ENCODE assay signal across 11 cellular contexts in the genomic region with DNA sequence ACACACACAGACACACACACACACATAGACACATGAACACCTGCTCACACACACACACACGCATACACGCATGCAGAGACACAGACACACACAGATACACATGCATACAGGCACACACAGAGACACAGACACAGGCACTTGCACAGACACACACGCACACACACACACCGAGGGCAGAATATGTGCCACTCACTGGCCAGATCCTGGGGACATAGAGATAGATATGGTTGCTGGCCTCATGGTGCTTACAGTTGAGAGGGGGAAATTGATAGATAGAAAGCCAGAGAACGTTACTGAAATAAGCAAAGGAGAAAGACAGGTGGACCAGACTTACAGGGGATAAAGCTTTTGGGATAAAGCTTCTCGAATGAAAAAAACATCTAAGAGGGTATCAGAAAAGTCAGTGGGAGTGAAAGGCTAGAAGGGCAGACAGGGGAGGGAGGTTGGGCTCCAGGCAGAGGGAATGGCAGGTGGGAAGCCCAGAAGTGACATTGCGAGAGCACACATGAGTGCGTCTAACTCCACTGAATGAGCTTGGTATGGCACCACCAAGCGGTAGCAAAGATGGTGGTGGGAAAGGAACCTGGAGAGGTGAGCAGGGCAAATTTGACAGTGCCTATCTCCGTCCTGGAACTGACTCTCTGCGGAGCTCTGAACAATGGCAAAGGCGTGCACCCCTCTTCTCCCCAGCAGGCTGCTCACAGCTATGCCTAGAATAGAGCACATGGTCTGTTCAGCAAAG.
DNase-seq lines count a peak whose midpoint lies in the region; ATAC-seq and TF ChIP-seq lines count a peak whose summit lies in the region.
"Had no signal": no experiment of that assay in that cellular context is flagged by ENCODE, and none has a peak within 500 bp of the region (broad histone marks: within the 10 kb centered on the region; RNA-seq: fewer than 3 reads in every experiment).

No MANE protein-coding gene starts in this region.

- POLR2A ChIA-PET in activated CD4-positive, alpha-beta T cell treated with anti-CD3 and anti-CD28 coated beads for 36 hours (lab: Charles Lee): no interaction called here

- no peak for ATAC-seq in activated CD4-positive, alpha-beta T cell treated with anti-CD3 and anti-CD28 coated beads for 36 hours
- ATAC-seq in HG03469 (IDR thresholded peaks at IDR 0.05; ENCODE audit: unreplicated experiment) (peak; percentile 50), GM18517 (IDR thresholded peaks at IDR 0.05; ENCODE audit: unreplicated experiment) (no peak), HG03354 (IDR thresholded peaks at IDR 0.05; ENCODE audit: poor library complexity, severe bottlenecking, unreplicated experiment) (no peak)

- H3K4me2 ChIP-seq in neural progenitor cell: no peak overlapping the region

- H3K27ac Mint-ChIP-seq in activated CD4-positive, alpha-beta T cell treated with anti-CD3 and anti-CD28 coated beads for 36 hours: no peak overlapping the region
- no peak overlapping the region for H3K27ac Mint-ChIP-seq in neural progenitor cell

- H3K9me3 Mint-ChIP-seq in activated CD4-positive, alpha-beta T cell treated with anti-CD3 and anti-CD28 coated beads for 36 hours (ENCODE audit: low read depth): no peaks in the 10 kb centered on the region
- H3K9me3 Mint-ChIP-seq in neural progenitor cell: no peaks in the 10 kb centered on the region

- no peaks in the 10 kb centered on the region for H3K4me1 ChIP-seq in neural progenitor cell

- peaks cover 2% of the 10 kb centered on the region for H3K27me3 Mint-ChIP-seq in activated CD4-positive, alpha-beta T cell treated with anti-CD3 and anti-CD28 coated beads for 36 hours
- H3K27me3 Mint-ChIP-seq in neural progenitor cell (ENCODE audit: insufficient read depth, low read depth): peaks cover 2% of the 10 kb centered on the region
- H3K27me3 Mint-ChIP-seq: central memory CD8-positive, alpha-beta T cell had no signal

- intact Hi-C loops in activated CD4-positive, alpha-beta T cell treated with anti-CD3 and anti-CD28 coated beads for 36 hours (cut with DNase I, micrococcal nuclease): no loop called here

- H3K79me2 ChIP-seq in neural progenitor cell (ENCODE audit: low read depth): no peaks in the 10 kb centered on the region

- CTCF ChIA-PET in activated CD4-positive, alpha-beta T cell treated with anti-CD3 and anti-CD28 coated beads for 36 hours (lab: Charles Lee): interaction anchor here (0.7 to 1.1 kb wide), 2 partner anchors 12 to 105 kb away, joined by 3 to 5 read pairs; no protein-coding TSS in a partner anchor

- no peaks in the 10 kb centered on the region for H3K9me3 ChIP-seq in neural progenitor cell (ENCODE audit: low read depth)
- H3K9me3 ChIP-seq: tibial artery had no signal

- H3K4me3 Mint-ChIP-seq in activated CD4-positive, alpha-beta T cell treated with anti-CD3 and anti-CD28 coated beads for 36 hours: no peak overlapping the region
- H3K4me3 Mint-ChIP-seq in neural progenitor cell: no peak overlapping the region
- H3K4me3 Mint-ChIP-seq: central memory CD8-positive, alpha-beta T cell had no signal

- H3K36me3 Mint-ChIP-seq in activated CD4-positive, alpha-beta T cell treated with anti-CD3 and anti-CD28 coated beads for 36 hours (ENCODE audit: low read depth): no peaks in the 10 kb centered on the region
- no peaks in the 10 kb centered on the region for H3K36me3 Mint-ChIP-seq in neural progenitor cell

- no peaks in the 10 kb centered on the region for H4K20me1 ChIP-seq in neural progenitor cell (ENCODE audit: low read depth)

- H3K4me1 Mint-ChIP-seq in activated CD4-positive, alpha-beta T cell treated with anti-CD3 and anti-CD28 coated beads for 36 hours: peaks cover 4% of the 10 kb centered on the region
- no peaks in the 10 kb centered on the region for H3K4me1 Mint-ChIP-seq in neural progenitor cell
- H3K4me1 Mint-ChIP-seq: central memory CD8-positive, alpha-beta T cell had no signal

- peak; percentile 42 for TF ChIP-seq CTCF in neural progenitor cell (IDR thresholded peaks at IDR 0.05)

- H3F3A ChIP-seq in neural progenitor cell (ENCODE audit: low read depth): no peaks in the 10 kb centered on the region

- H3K9ac ChIP-seq in neural progenitor cell: no peak overlapping the region

- H3K27ac ChIP-seq in neural progenitor cell: no peak overlapping the region

- no peak overlapping the region for H2AFZ ChIP-seq in neural progenitor cell (replicated peaks)

- no peaks in the 10 kb centered on the region for H3K36me3 ChIP-seq in neural progenitor cell
- H3K36me3 ChIP-seq: tibial artery had no signal

- DNase-seq in activated CD4-positive, alpha-beta T cell treated with anti-CD3 and anti-CD28 coated beads for 36 hours: peak; percentile 35
- DNase-seq in activated CD4-positive, alpha-beta T cell treated with anti-CD3 and anti-CD28 coated beads, Interleukin-2, amount 50 U/mL, for 4 hours: no peak
- DNase-seq in ecto neural progenitor cell (ENCODE audit: low spot score): peak; percentile 49
- DNase-seq in neural progenitor cell (ENCODE audit: low spot score): peak; percentile 47
- no peak for DNase-seq in NCI-H2171 (lab: John Stamatoyannopoulos, UW)
- DNase-seq: NCI-H2081 had no signal

- H3K27me3 ChIP-seq in neural progenitor cell: no peaks in the 10 kb centered on the region
- H3K27me3 ChIP-seq: tibial artery had no signal

- H3K4me3 ChIP-seq in neural progenitor cell: no peak overlapping the region
- H3K4me3 ChIP-seq: tibial artery had no signal

Comparison
In these comparisons a context has a peak if more than half of its experiments do, and no peak if none do; other contexts are left out.
1. DNase-seq: peak in activated CD4-positive, alpha-beta T cell treated with anti-CD3 and anti-CD28 coated beads for 36 hours (single experiment), ecto neural progenitor cell (single experiment) and neural progenitor cell (single experiment); none in activated CD4-positive, alpha-beta T cell treated with anti-CD3 and anti-CD28 coated beads, Interleukin-2, amount 50 U/mL, for 4 hours (0 of 2) and NCI-H2171 (single experiment).